Comparison of ENCODE assay signal across 8 cellular contexts in the genomic region with DNA sequence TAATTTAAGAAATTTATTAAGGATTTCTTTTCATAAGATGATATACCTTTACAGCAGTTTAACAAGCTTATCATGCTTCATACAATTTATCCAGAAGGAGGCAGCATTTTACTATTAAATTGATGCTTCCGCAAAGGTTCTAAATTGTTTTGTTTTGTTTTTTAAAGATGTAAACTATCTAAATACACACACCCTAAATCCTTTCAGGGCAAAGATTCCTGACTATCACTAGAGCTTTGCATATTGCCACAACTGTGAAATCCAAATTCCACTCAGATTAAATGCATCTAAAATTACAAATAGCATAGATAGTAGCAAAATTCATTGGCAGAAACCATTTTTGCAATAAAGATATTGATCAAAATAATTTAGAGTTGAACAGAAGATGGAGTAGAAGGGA. TPM values are rescaled to one million over a fixed set of nuclear protein-coding genes. Genes with fewer than 3 reads are reported as not detected.
A peak's percentile ranks its signal among the peaks of the same experiment; 100 is the strongest.
DNase-seq lines count a peak whose midpoint lies in the region; ATAC-seq and TF ChIP-seq lines count a peak whose summit lies in the region.

No MANE protein-coding gene starts in this region.

- no peak for ATAC-seq in HG02763 (IDR thresholded peaks at IDR 0.05; ENCODE audit: unreplicated experiment)

- DNase-seq in LHCN-M2 (ENCODE audit: low read depth) (peak; percentile 66), astrocyte of the hippocampus (ENCODE audit: low read depth, low spot score) (peak; percentile 51), lung microvascular endothelial cell (ENCODE audit: low read depth in 2 of 2) (peak; percentile 68), iPS-NIHi7 (ENCODE audit: extremely low spot score) (no peak), substantia nigra (lab: John Stamatoyannopoulos, UW) (no peak)
- no peak for DNase-seq in activated T-cell treated with anti-CD3 and anti-CD28 coated beads, Interleukin-2, amount 50 U/mL, for 48 hours

- TF ChIP-seq CTCF in C4-2B (conservative IDR thresholded peaks at IDR 0.05) = peak; percentile 89

- H3K27ac ChIP-seq in C4-2B (no peak overlapping the region), substantia nigra (ENCODE audit: low read depth, low read length, poor library complexity, severe bottlenecking) (no peak overlapping the region)

RNA-seq across cellular contexts. Expression of gene CCNL1, which starts 44.5 kb away (rescaled TPM):
- total RNA-seq in LHCN-M2 (2014; rRNA removed) (82.8 and 103 TPM in 2 replicates), lung microvascular endothelial cell (70.0 and 171 TPM in 2 replicates)
- polyA plus RNA-seq in LHCN-M2 (2012) = 14.7 TPM

Comparison
In these comparisons a context has a peak if more than half of its experiments do, and no peak if none do; other contexts are left out.
1. DNase-seq: peak in LHCN-M2 (single experiment), astrocyte of the hippocampus (single experiment) and lung microvascular endothelial cell (2 of 2); none in activated T-cell treated with anti-CD3 and anti-CD28 coated beads, Interleukin-2, amount 50 U/mL, for 48 hours (0 of 2), iPS-NIHi7 (single experiment) and substantia nigra (0 of 49).